8 cellular contexts compared by ENCODE assay signal in genomic region chr1:27153549-27153886, GRCh38. TPM values are rescaled to one million over a fixed set of nuclear protein-coding genes. Genes with fewer than 3 reads are reported as not detected.
DNase-seq lines count a peak whose midpoint lies in the region; ATAC-seq and TF ChIP-seq lines count a peak whose summit lies in the region.

No MANE protein-coding gene starts in this region.

- DNase-seq in DND-41 (peak; percentile 24), Peyer's patch (no peak), NCI-H146 treated with DMSO at 0.1 percent for 48 hours (lab: John Stamatoyannopoulos, UW; ENCODE audit: unreplicated experiment) (no peak)

- H3K4me2 ChIP-seq in DND-41 (ENCODE audit: insufficient read depth, low read length) = peak overlapping the region; percentile 69
- H3K4me2 ChIP-seq in parathyroid adenoma (ENCODE audit: low read length) = peak overlapping the region; percentile 96

- H3K4me3 ChIP-seq in DND-41 (ENCODE audit: low read depth in 1 of 2, low read length in 2 of 2) (peak overlapping the region; percentile 7 to 60; a peak in 3 of 4 replicates), Peyer's patch (peak overlapping the region; percentile 70 to 86 (median 83)), parathyroid adenoma (ENCODE audit: low read depth, low read length) (peak overlapping the region; percentile 44)

- H3K27me3 ChIP-seq in DND-41 (ENCODE audit: insufficient read depth, low read length, poor library complexity) = no peaks in the 10 kb centered on the region
- H3K27me3 ChIP-seq in Peyer's patch = no peaks in the 10 kb centered on the region
- H3K27me3 ChIP-seq in parathyroid adenoma (ENCODE audit: control insufficient read depth, insufficient read depth, low read length) = no peaks in the 10 kb centered on the region

- peaks cover 15% of the 10 kb centered on the region; the same call in 1 of the 2 replicates for H4K20me1 ChIP-seq in DND-41 (ENCODE audit: insufficient read depth, low read length)

- H3K9me3 ChIP-seq in DND-41 (ENCODE audit: insufficient read depth, low read length, severe bottlenecking) = no peaks in the 10 kb centered on the region
- H3K9me3 ChIP-seq in Peyer's patch = no peaks in the 10 kb centered on the region
- H3K9me3 ChIP-seq in parathyroid adenoma (ENCODE audit: control insufficient read depth, low read length) = no peaks in the 10 kb centered on the region

- peak in 1 of 2 donors; percentile 27 for TF ChIP-seq POLR2A in Peyer's patch (IDR thresholded peaks at IDR 0.05)

- H3K79me2 ChIP-seq in DND-41 (ENCODE audit: insufficient read depth, low read length) = peaks cover 55% of the 10 kb centered on the region
- no peaks in the 10 kb centered on the region for H3K79me2 ChIP-seq in parathyroid adenoma

- no peak for TF ChIP-seq CTCF in DND-41 (IDR thresholded peaks at IDR 0.05; ENCODE audit: borderline replicate concordance, extremely low read depth, low read length, poor library complexity, severe bottlenecking)
- TF ChIP-seq CTCF in Peyer's patch (IDR thresholded peaks at IDR 0.05) = no peak
- TF ChIP-seq CTCF in parathyroid adenoma (IDR thresholded peaks at IDR 0.05) = no peak

- H3K4me1 ChIP-seq in DND-41 (ENCODE audit: insufficient read depth, low read length) (peaks cover 42% of the 10 kb centered on the region), Peyer's patch (peaks cover 0 to 60% (median 21%) of the 10 kb centered on the region in 4 donors), parathyroid adenoma (peaks cover 8% of the 10 kb centered on the region)

- H3K36me3 ChIP-seq in DND-41 (ENCODE audit: insufficient read depth, low read length) = no peaks in the 10 kb centered on the region
- no peaks in the 10 kb centered on the region for H3K36me3 ChIP-seq in Peyer's patch
- no peaks in the 10 kb centered on the region for H3K36me3 ChIP-seq in parathyroid adenoma (ENCODE audit: control insufficient read depth, insufficient read depth, low read length)

- H3K9ac ChIP-seq in DND-41 (ENCODE audit: low read depth, low read length) = peak overlapping the region; percentile 65
- H3K9ac ChIP-seq in parathyroid adenoma = no peak overlapping the region

- H3K27ac ChIP-seq in DND-41 (ENCODE audit: low read length) = peak overlapping the region; percentile 58
- peak overlapping the region in 3 of 4 donors; percentile 92 to 96 (median 94) for H3K27ac ChIP-seq in Peyer's patch
- peak overlapping the region; percentile 36 for H3K27ac ChIP-seq in parathyroid adenoma

- no peak for ATAC-seq in DND-41 (ENCODE audit: insufficient read depth, low read depth)
- peak; percentile 3 for ATAC-seq in esophagus mucosa
- no peak for ATAC-seq in GM19463 (IDR thresholded peaks at IDR 0.05; ENCODE audit: unreplicated experiment)
- ATAC-seq in GM19452 (IDR thresholded peaks at IDR 0.05; ENCODE audit: unreplicated experiment) = no peak
- ATAC-seq in GM18909 (IDR thresholded peaks at IDR 0.05; ENCODE audit: poor library complexity, unreplicated experiment) = no peak

- H2AFZ ChIP-seq in DND-41 (ENCODE audit: low read depth, low read length) (no peak overlapping the region), parathyroid adenoma (peak overlapping the region; percentile 42)

RNA-seq across cellular contexts. Expression of gene SLC9A1, which starts 1.4 kb away (rescaled TPM):
- total RNA-seq in Peyer's patch (10 to 100 TPM in 3 of 4 donors, 1 to 10 TPM in 1; 5.8 to 68.3 (median 48.2) TPM), esophagus mucosa (27.3 TPM)

Comparison
In these comparisons a context has a peak if more than half of its experiments do, and no peak if none do; other contexts are left out.
1. H3K27ac ChIP-seq: peak in every context shown above with its lines; median percentile 94 in Peyer's patch; 58 in DND-41; 36 in parathyroid adenoma.